In the genomic region with DNA sequence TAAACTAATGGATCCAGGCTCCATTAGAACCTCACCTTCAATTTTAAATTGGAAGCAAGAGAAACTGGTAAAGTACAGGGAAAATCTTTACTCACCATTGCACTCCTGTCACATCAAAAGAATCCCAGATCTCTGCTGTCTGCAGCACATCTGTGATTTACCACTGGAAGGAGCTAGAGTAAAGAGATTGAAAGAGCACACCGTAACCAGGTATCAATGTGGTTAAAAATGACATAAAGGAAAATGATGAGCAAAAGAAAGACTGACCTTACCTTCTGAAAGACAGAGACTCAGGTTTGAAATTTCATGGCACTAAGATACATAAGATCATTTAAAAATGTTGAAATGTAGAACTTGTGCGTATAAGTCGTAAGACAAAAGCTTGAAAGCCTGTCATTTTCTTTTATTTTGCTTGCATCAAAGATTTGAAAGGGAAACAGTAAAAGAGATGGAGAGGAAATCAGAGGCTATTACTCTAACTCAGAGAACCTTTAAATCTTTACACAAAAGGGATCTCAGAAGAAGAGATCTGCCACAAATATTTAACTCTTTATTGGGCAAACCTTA, we compare ENCODE assay signal across 9 cellular contexts.
DNase-seq lines count a peak whose midpoint lies in the region; ATAC-seq and TF ChIP-seq lines count a peak whose summit lies in the region.
"Had no signal": no experiment of that assay in that cellular context is flagged by ENCODE, and none has a peak within 500 bp of the region (broad histone marks: within the 10 kb centered on the region; RNA-seq: fewer than 3 reads in every experiment).

No MANE protein-coding gene starts in this region.

- no peaks in the 10 kb centered on the region for H3K36me3 ChIP-seq in OCI-LY3 (replicated peaks; ENCODE audit: low read depth, low read length)
- no peaks in the 10 kb centered on the region for H3K36me3 ChIP-seq in fibroblast of lung (ENCODE audit: control insufficient read depth, insufficient read depth, low read length)
- H3K36me3 ChIP-seq: adrenal gland had no signal

- H3K27me3 ChIP-seq in OCI-LY3 (ENCODE audit: low read depth, low read length), result no peaks in the 10 kb centered on the region
- H3K27me3 ChIP-seq in fibroblast of lung (ENCODE audit: control insufficient read depth, insufficient read depth, low read length), result no peaks in the 10 kb centered on the region
- H3K27me3 ChIP-seq: adrenal gland had no signal

- H3K4me1 ChIP-seq in OCI-LY3 (ENCODE audit: low read length), result no peaks in the 10 kb centered on the region
- no peaks in the 10 kb centered on the region for H3K4me1 ChIP-seq in fibroblast of lung (ENCODE audit: control insufficient read depth, extremely low read depth, insufficient read depth, low read length)
- H3K4me1 ChIP-seq: adrenal gland had no signal

- H3K4me3 ChIP-seq in OCI-LY3 (ENCODE audit: low read length) (no peak overlapping the region), fibroblast of lung (replicated peaks in 1 of 4; ENCODE audit: control extremely low read depth in 1 of 4, insufficient read depth in 1 of 4, low read depth in 3 of 4, low read length in 4 of 4) (no peak overlapping the region), retinal pigment epithelial cell (ENCODE audit: low read length) (no peak overlapping the region)
- H3K4me3 ChIP-seq: adrenal gland had no signal

- H3K9me3 ChIP-seq in OCI-LY3 (ENCODE audit: insufficient read depth, low read length) (no peaks in the 10 kb centered on the region), fibroblast of lung (ENCODE audit: control insufficient read depth, insufficient read depth, low read depth, low read length) (no peaks in the 10 kb centered on the region)
- H3K9me3 ChIP-seq: adrenal gland had no signal

- no peaks in the 10 kb centered on the region for H3K79me2 ChIP-seq in OCI-LY3 (ENCODE audit: low read length)
- H3K79me2 ChIP-seq in fibroblast of lung (ENCODE audit: control insufficient read depth, insufficient read depth, low read length), result no peaks in the 10 kb centered on the region

- no peak overlapping the region for H3K9ac ChIP-seq in OCI-LY3 (ENCODE audit: low read length)
- H3K9ac ChIP-seq in fibroblast of lung (ENCODE audit: insufficient read depth, low read length), result no peak overlapping the region

- peak; percentile 9 for DNase-seq in DMS53 (lab: John Stamatoyannopoulos, UW)
- DNase-seq in DMS53 treated with DMSO at 0.1 percent for 48 hours (lab: John Stamatoyannopoulos, UW; ENCODE audit: unreplicated experiment), result no peak
- DNase-seq in fibroblast of lung (ENCODE audit: low read depth in 2 of 2), result peak; percentile 28 to 30
- DNase-seq in retinal pigment epithelial cell (ENCODE audit: low read depth), result no peak
- no peak for DNase-seq in stimulated activated CD4-positive, alpha-beta T cell treated with anti-CD3 and anti-CD28 coated beads, Interleukin-4, amount 100 ng/mL, for 1 hour
- DNase-seq in NCI-H2029 treated with DMSO at 0.1 percent for 48 hours (lab: John Stamatoyannopoulos, UW), result no peak
- DNase-seq: adrenal gland had no signal

- H3K27ac ChIP-seq in OCI-LY3 (ENCODE audit: low read length) (no peak overlapping the region), fibroblast of lung (ENCODE audit: insufficient read depth, low read length) (no peak overlapping the region)
- H3K27ac ChIP-seq: adrenal gland had no signal

- ATAC-seq in HG03159 (IDR thresholded peaks at IDR 0.05; ENCODE audit: unreplicated experiment), result no peak

- no peak overlapping the region for H3K4me2 ChIP-seq in OCI-LY3 (ENCODE audit: low read length)
- no peak overlapping the region for H3K4me2 ChIP-seq in fibroblast of lung (ENCODE audit: extremely low read depth, insufficient read depth, low read length)

- H2AFZ ChIP-seq in OCI-LY3 (ENCODE audit: low read depth, low read length), result no peak overlapping the region
- no peak overlapping the region for H2AFZ ChIP-seq in fibroblast of lung (ENCODE audit: low read length)

- H4K20me1 ChIP-seq in OCI-LY3 (ENCODE audit: insufficient read depth, low read length) (no peaks in the 10 kb centered on the region), fibroblast of lung (ENCODE audit: control insufficient read depth, extremely low read depth, insufficient read depth, low read length) (no peaks in the 10 kb centered on the region)

- TF ChIP-seq CTCF in OCI-LY3 (IDR thresholded peaks at IDR 0.05; ENCODE audit: low read depth, low read length) (peak; percentile 78), fibroblast of lung (conservative IDR thresholded peaks at IDR 0.05 in 1 of 2, IDR thresholded peaks at IDR 0.05 in 1 of 2; ENCODE audit: low read depth in 1 of 2, low read length in 2 of 2) (peak; percentile 38 to 50), retinal pigment epithelial cell (conservative IDR thresholded peaks at IDR 0.05; ENCODE audit: low read depth, low read length) (peak; percentile 63)

Comparison
In these comparisons a context has a peak if more than half of its experiments do, and no peak if none do; other contexts are left out.
1. DNase-seq: peak in DMS53 (single experiment) and fibroblast of lung (2 of 2); none in DMS53 treated with DMSO at 0.1 percent for 48 hours (single experiment), retinal pigment epithelial cell (single experiment), stimulated activated CD4-positive, alpha-beta T cell treated with anti-CD3 and anti-CD28 coated beads, Interleukin-4, amount 100 ng/mL, for 1 hour (single experiment) and NCI-H2029 treated with DMSO at 0.1 percent for 48 hours (single experiment).
2. Peak in every context shown above with its lines, with median percentiles within 50 percentile points of each other: CTCF ChIP-seq.